ENCODE assay signal across 1 cellular context in genomic region chr16:73017321-73017720, GRCh38.
TF ChIP-seq lines count a peak whose summit lies in the region.

No MANE protein-coding gene starts in this region.

TF ChIP-seq in IMR-90, 13 proteins besides CTCF, POLR2A, EP300 and RAD21 (continued from another document):
- TF ChIP-seq, protein P1, sequence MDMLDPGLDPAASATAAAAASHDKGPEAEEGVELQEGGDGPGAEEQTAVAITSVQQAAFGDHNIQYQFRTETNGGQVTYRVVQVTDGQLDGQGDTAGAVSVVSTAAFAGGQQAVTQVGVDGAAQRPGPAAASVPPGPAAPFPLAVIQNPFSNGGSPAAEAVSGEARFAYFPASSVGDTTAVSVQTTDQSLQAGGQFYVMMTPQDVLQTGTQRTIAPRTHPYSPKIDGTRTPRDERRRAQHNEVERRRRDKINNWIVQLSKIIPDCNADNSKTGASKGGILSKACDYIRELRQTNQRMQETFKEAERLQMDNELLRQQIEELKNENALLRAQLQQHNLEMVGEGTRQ (IDR thresholded peaks at IDR 0.05; ENCODE audit: low read depth, low read length), result no peak
TF ChIP-seq in IMR-90: peak in this region for 0.
